ENCODE assay signal across 18 cellular contexts in the genomic region with DNA sequence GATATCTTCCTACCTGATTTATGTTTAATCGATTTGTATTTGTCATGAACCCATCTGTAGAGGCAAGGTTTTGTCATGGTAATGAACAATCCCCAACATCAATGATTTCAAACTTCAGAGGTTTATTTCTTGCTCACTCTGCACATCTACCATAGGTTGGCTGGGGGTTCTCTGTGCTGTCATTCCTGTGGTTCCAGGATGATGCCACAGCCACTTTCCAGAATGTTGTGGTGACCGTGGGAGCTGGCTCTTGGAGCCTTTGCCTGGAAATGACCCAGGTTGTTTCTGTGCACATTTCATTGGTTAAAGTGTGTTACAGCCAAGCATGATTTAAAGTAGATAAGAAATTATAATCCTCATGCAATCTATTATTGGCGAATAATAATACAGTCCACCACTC. TPM values are rescaled to one million over a fixed set of nuclear protein-coding genes. Genes with fewer than 3 reads are reported as not detected.
DNase-seq lines count a peak whose midpoint lies in the region; ATAC-seq and TF ChIP-seq lines count a peak whose summit lies in the region.
"Had no signal": no experiment of that assay in that cellular context is flagged by ENCODE, and none has a peak within 500 bp of the region (broad histone marks: within the 10 kb centered on the region; RNA-seq: fewer than 3 reads in every experiment).

No MANE protein-coding gene starts in this region.

- no peak for TF ChIP-seq CTCF in astrocyte of the cerebellum (IDR thresholded peaks at IDR 0.05; ENCODE audit: low read depth, low read length, missing control alignments)

- peaks cover 7% of the 10 kb centered on the region for H3K27me3 ChIP-seq in HAP-1 (ENCODE audit: low read depth)
- H3K27me3 ChIP-seq: body of pancreas, MG63, right lobe of liver, uterus had no signal

- H3K4me3 ChIP-seq in astrocyte of the cerebellum (ENCODE audit: low read depth, low read length) (no peak overlapping the region), HAP-1 (no peak overlapping the region)
- H3K4me3 ChIP-seq: body of pancreas, MG63, right lobe of liver, uterus had no signal

- DNase-seq in AG08396 (ENCODE audit: low spot score) (peak; percentile 73), H4 (ENCODE audit: low spot score) (peak; percentile 82), astrocyte of the cerebellum (ENCODE audit: low read depth) (peak; percentile 81), hepatic stellate cell (ENCODE audit: low spot score) (peak; percentile 69), NCI-H2107 treated with DMSO at 0.1 percent for 48 hours (lab: John Stamatoyannopoulos, UW; ENCODE audit: unreplicated experiment) (no peak), HAP-1 (ENCODE audit: low spot score in 2 of 2) (no peak)
- no peak for DNase-seq in NK-92 treated with Interleukin-12 subunit alpha and Interleukin-12 subunit beta, amount 100 ng/mL, for 24 hours (lab: John Stamatoyannopoulos, UW)
- DNase-seq: activated CD4-positive, alpha-beta T cell treated with anti-CD3 and anti-CD28 coated beads for 48 hours; activated naive CD4-positive, alpha-beta T cell treated with anti-CD3 and anti-CD28 coated beads for 36 hours; DMS79 treated with DMSO at 0.1 percent for 48 hours; MG63; NCI-H146; NCI-H345; right lobe of liver; stimulated activated CD4-positive, alpha-beta T cell treated with anti-CD3 and anti-CD28 coated beads, Interleukin-2, amount 100 ng/mL, for 24 hours; uterus had no signal

- ATAC-seq in HG02571 (IDR thresholded peaks at IDR 0.05; ENCODE audit: unreplicated experiment): no peak

- in situ Hi-C loops in astrocyte of the cerebellum (cut with HindIII; ENCODE audit: low sequenced_read_pairs) (no loop called here), HAP-1 (cut with MboI; ENCODE audit: low sequenced_read_pairs) (no loop called here)

- no peaks in the 10 kb centered on the region for H3K9me3 ChIP-seq in HAP-1
- H3K9me3 ChIP-seq: body of pancreas, MG63, right lobe of liver, uterus had no signal

- H3K4me1 ChIP-seq in HAP-1: no peaks in the 10 kb centered on the region
- H3K4me1 ChIP-seq: body of pancreas, uterus had no signal

- H3K36me3 ChIP-seq in HAP-1 (replicated peaks): no peaks in the 10 kb centered on the region
- H3K36me3 ChIP-seq: MG63, right lobe of liver, uterus had no signal

RNA-seq across cellular contexts. Expression of a gene that starts 28.2 kb away (rescaled TPM):
- total RNA-seq in H4 (2014; rRNA removed; shearing (Covaris generic)): 30.5 and 31.6 TPM in 2 replicates

Comparison
In these comparisons a context has a peak if more than half of its experiments do, and no peak if none do; other contexts are left out.
1. DNase-seq: peak in AG08396 (single experiment), H4 (single experiment), astrocyte of the cerebellum (single experiment) and hepatic stellate cell (single experiment); none in NCI-H2107 treated with DMSO at 0.1 percent for 48 hours (single experiment), NK-92 treated with Interleukin-12 subunit alpha and Interleukin-12 subunit beta, amount 100 ng/mL, for 24 hours (single experiment) and HAP-1 (0 of 2).